ENCODE assay signal across 22 cellular contexts in the genomic region with DNA sequence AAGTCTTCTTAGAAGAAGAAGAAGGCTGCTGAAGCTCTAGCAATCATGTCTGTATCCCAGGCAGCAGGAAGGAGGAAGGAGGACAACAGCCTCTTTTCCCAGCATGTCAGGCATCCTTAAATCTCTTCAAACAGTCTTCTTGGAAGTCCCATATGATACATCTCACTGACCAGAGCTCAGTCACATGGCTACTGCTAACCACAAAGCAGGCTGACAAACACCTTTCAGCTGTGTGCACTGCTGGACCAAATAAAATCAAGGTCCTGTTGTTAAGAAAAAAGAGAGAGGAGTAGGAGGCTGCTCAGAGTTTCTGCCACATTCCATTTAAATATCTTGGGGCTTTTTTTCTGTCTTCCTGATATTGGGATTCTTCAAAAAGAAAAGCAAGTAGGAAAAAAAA.
"Had no signal": no experiment of that assay in that cellular context is flagged by ENCODE, and none has a peak within 500 bp of the region (broad histone marks: within the 10 kb centered on the region; RNA-seq: fewer than 3 reads in every experiment).

No MANE protein-coding gene starts in this region.

- DNase-seq: activated B cell treated with CpG ODN at 0.5 μM for 24 hours; activated CD4-positive, alpha-beta memory T cell treated with anti-CD3 and anti-CD28 coated beads for 36 hours; activated CD4-positive, alpha-beta T cell treated with anti-CD3 and anti-CD28 coated beads for 4 hours; activated naive CD8-positive, alpha-beta T cell treated with anti-CD3 and anti-CD28 coated beads, Interleukin-2, amount 10 ng/mL, durations not matched to agents 7 days and 5 days; activated T-cell treated with anti-CD3 and anti-CD28 coated beads for 4 hours; effector memory CD4-positive, alpha-beta T cell; esophagus squamous epithelium; foreskin melanocyte; mucosa of descending colon; naive thymus-derived CD4-positive, alpha-beta T cell; ovary; SK-N-SH; spleen; stimulated activated CD4-positive, alpha-beta T cell treated with anti-CD3 and anti-CD28 coated beads, Interleukin-4, amount 100 ng/mL, for 4 hours; stimulated activated naive B cell treated with anti-CD40 and anti-IgM and Interleukin-4, amounts not matched to agents 10 μg/mL and 1 μg/mL and 100 μg/mL, for 72 hours; T-cell had no signal

- H3K36me3 ChIP-seq: breast epithelium, esophagus squamous epithelium, ovary, spleen had no signal

- H3K27me3 ChIP-seq: breast epithelium, ovary, spleen had no signal

- H3K27ac ChIP-seq: breast epithelium, ovary, spleen had no signal

- H3K4me1 ChIP-seq: breast epithelium, spleen had no signal

- H3K4me1 Mint-ChIP-seq: activated B cell treated with CpG ODN at 0.5 μM for 24 hours; activated naive CD8-positive, alpha-beta T cell treated with anti-CD3 and anti-CD28 coated beads, Interleukin-2, amount 10 ng/mL, durations not matched to agents 7 days and 5 days; memory B cell; naive thymus-derived CD4-positive, alpha-beta T cell; stimulated activated naive B cell treated with anti-CD40 and anti-IgM and Interleukin-4, amounts not matched to agents 10 μg/mL and 1 μg/mL and 100 μg/mL, for 72 hours; T-cell had no signal

- H3K36me3 Mint-ChIP-seq: activated CD4-positive, alpha-beta memory T cell treated with anti-CD3 and anti-CD28 coated beads for 36 hours; activated naive CD8-positive, alpha-beta T cell treated with anti-CD3 and anti-CD28 coated beads, Interleukin-2, amount 10 ng/mL, durations not matched to agents 7 days and 5 days; memory B cell; naive thymus-derived CD4-positive, alpha-beta T cell; stimulated activated naive B cell treated with anti-CD40 and anti-IgM and Interleukin-4, amounts not matched to agents 10 μg/mL and 1 μg/mL and 100 μg/mL, for 72 hours; T-cell had no signal

- ATAC-seq: mucosa of descending colon; naive thymus-derived CD4-positive, alpha-beta T cell; sciatic nerve; stimulated activated naive B cell treated with anti-CD40 and anti-IgM and Interleukin-4, amounts not matched to agents 10 μg/mL and 1 μg/mL and 100 μg/mL, for 72 hours; T-cell had no signal

- H3K9me3 ChIP-seq: breast epithelium, mucosa of descending colon, ovary, SK-N-SH had no signal

- H3K4me2 ChIP-seq: SK-N-SH had no signal

- H3K9me3 Mint-ChIP-seq: activated CD4-positive, alpha-beta memory T cell treated with anti-CD3 and anti-CD28 coated beads for 36 hours; activated naive CD8-positive, alpha-beta T cell treated with anti-CD3 and anti-CD28 coated beads, Interleukin-2, amount 10 ng/mL, durations not matched to agents 7 days and 5 days; activated T-helper 1 cell treated with anti-CD3 and anti-CD28 coated beads, Interleukin-12 subunit alpha, Interleukin-12 subunit beta, Interleukin-2, Interleukin-4 antibody, amounts not matched to agents 30 ng/mL and 10 ng/mL and 1 ng/mL, durations not matched to agents 14 hours and 24 hours and 36 hours; memory B cell had no signal

- H3K4me3 Mint-ChIP-seq: activated B cell treated with CpG ODN at 0.5 μM for 24 hours; activated CD4-positive, alpha-beta memory T cell treated with anti-CD3 and anti-CD28 coated beads for 36 hours; activated naive CD8-positive, alpha-beta T cell treated with anti-CD3 and anti-CD28 coated beads, Interleukin-2, amount 10 ng/mL, durations not matched to agents 7 days and 5 days; activated T-helper 1 cell treated with anti-CD3 and anti-CD28 coated beads, Interleukin-12 subunit alpha, Interleukin-12 subunit beta, Interleukin-2, Interleukin-4 antibody, amounts not matched to agents 30 ng/mL and 10 ng/mL and 1 ng/mL, durations not matched to agents 14 hours and 24 hours and 36 hours; memory B cell; naive thymus-derived CD4-positive, alpha-beta T cell; stimulated activated naive B cell treated with anti-CD40 and anti-IgM and Interleukin-4, amounts not matched to agents 10 μg/mL and 1 μg/mL and 100 μg/mL, for 72 hours; T-cell had no signal

- FAIRE-seq: endothelial cell of umbilical vein, keratinocyte had no signal

- H3K27ac Mint-ChIP-seq: activated B cell treated with CpG ODN at 0.5 μM for 24 hours; activated CD4-positive, alpha-beta memory T cell treated with anti-CD3 and anti-CD28 coated beads for 36 hours; activated naive CD8-positive, alpha-beta T cell treated with anti-CD3 and anti-CD28 coated beads, Interleukin-2, amount 10 ng/mL, durations not matched to agents 7 days and 5 days; activated T-helper 1 cell treated with anti-CD3 and anti-CD28 coated beads, Interleukin-12 subunit alpha, Interleukin-12 subunit beta, Interleukin-2, Interleukin-4 antibody, amounts not matched to agents 30 ng/mL and 10 ng/mL and 1 ng/mL, durations not matched to agents 14 hours and 24 hours and 36 hours; memory B cell; naive thymus-derived CD4-positive, alpha-beta T cell; stimulated activated naive B cell treated with anti-CD40 and anti-IgM and Interleukin-4, amounts not matched to agents 10 μg/mL and 1 μg/mL and 100 μg/mL, for 72 hours; T-cell had no signal

- H3K4me3 ChIP-seq: breast epithelium, esophagus squamous epithelium, mucosa of descending colon, ovary, spleen had no signal

- H3K9ac ChIP-seq: SK-N-SH had no signal
